In genomic region chr4:8267077-8267476, GRCh38 we compare ENCODE assay signal across 8 cellular contexts. TPM values are rescaled to one million over a fixed set of nuclear protein-coding genes. Genes with fewer than 3 reads are reported as not detected.
A peak's percentile ranks its signal among the peaks of the same experiment; 100 is the strongest.
DNase-seq lines count a peak whose midpoint lies in the region; ATAC-seq and TF ChIP-seq lines count a peak whose summit lies in the region.

No MANE protein-coding gene starts in this region.

- no peak overlapping the region for H2AFZ ChIP-seq in SU-DHL-6 (ENCODE audit: low read depth, low read length, severe bottlenecking)

- TF ChIP-seq CTCF in SU-DHL-6 (IDR thresholded peaks at IDR 0.05; ENCODE audit: insufficient read depth, low read length, poor library complexity, severe bottlenecking): peak; percentile 35
- TF ChIP-seq CTCF in fibroblast of mammary gland (conservative IDR thresholded peaks at IDR 0.05; ENCODE audit: control insufficient read depth, insufficient read depth, low read depth, low read length): peak; percentile 74
- peak; percentile 38 to 79 (median 61) for TF ChIP-seq CTCF in ovary (IDR thresholded peaks at IDR 0.05)

- ATAC-seq in HG02840 (IDR thresholded peaks at IDR 0.05; ENCODE audit: low FRiP score, unreplicated experiment): no peak
- ATAC-seq in GM21737 (IDR thresholded peaks at IDR 0.05; ENCODE audit: unreplicated experiment): no peak

- WGBS in ovary, 3 donors: 11 to 13% (median 12%) methylated on average over 13 of the region's 13 CpGs

- TF ChIP-seq EP300 in ovary (IDR thresholded peaks at IDR 0.05): no peak

- no peak overlapping the region for H3K4me3 ChIP-seq in SU-DHL-6 (ENCODE audit: insufficient read depth, low read length, poor library complexity, severe bottlenecking)
- no peak overlapping the region for H3K4me3 ChIP-seq in fibroblast of mammary gland (ENCODE audit: control insufficient read depth, low read depth, low read length)
- H3K4me3 ChIP-seq in ovary: no peak overlapping the region

- TF ChIP-seq POLR2A in ovary (IDR thresholded peaks at IDR 0.05): no peak

- H3K9me3 ChIP-seq in SU-DHL-6 (ENCODE audit: insufficient read depth, low read length): no peaks in the 10 kb centered on the region
- no peaks in the 10 kb centered on the region for H3K9me3 ChIP-seq in ovary

- DNase-seq in NCI-H2107 (lab: John Stamatoyannopoulos, UW) (peak; percentile 7), NCI-H2107 treated with DMSO at 0.1 percent for 48 hours (lab: John Stamatoyannopoulos, UW; ENCODE audit: unreplicated experiment) (no peak), HPDE6-E6E7 (ENCODE audit: extremely low spot score) (peak; percentile 76), fibroblast of mammary gland (ENCODE audit: low read depth) (peak; percentile 62), ovary (peak; percentile 75 to 88 (median 85))

- H4K20me1 ChIP-seq in SU-DHL-6 (ENCODE audit: low read depth, low read length): no peaks in the 10 kb centered on the region

- no peak overlapping the region for H3K4me2 ChIP-seq in SU-DHL-6 (ENCODE audit: low read depth, low read length, poor library complexity, severe bottlenecking)

- no peak overlapping the region for H3K27ac ChIP-seq in SU-DHL-6 (ENCODE audit: low read depth, low read length)
- peak overlapping the region; percentile 38 to 41 for H3K27ac ChIP-seq in ovary

- H3K27me3 ChIP-seq in SU-DHL-6 (ENCODE audit: low read length) (no peaks in the 10 kb centered on the region), ovary (no peaks in the 10 kb centered on the region)

- intact Hi-C loops in ovary (cut with DNase I): loop anchor here in 3 of 4 donors (1.0 to 10.0 kb wide), 3 partner anchors 22 to 48 kb away; no protein-coding TSS in a partner anchor

- H3K4me1 ChIP-seq in ovary (ENCODE audit: insufficient read depth): peaks cover 18% of the 10 kb centered on the region

- H3K79me2 ChIP-seq in SU-DHL-6 (ENCODE audit: insufficient read depth, low read length): no peaks in the 10 kb centered on the region

- H3K36me3 ChIP-seq in SU-DHL-6 (ENCODE audit: low read length): no peaks in the 10 kb centered on the region
- H3K36me3 ChIP-seq in ovary: no peaks in the 10 kb centered on the region

- no peaks in the 10 kb centered on the region for H3K9me2 ChIP-seq in SU-DHL-6 (replicated peaks; ENCODE audit: insufficient read depth, low read length)

- no peak overlapping the region for H3K9ac ChIP-seq in SU-DHL-6 (ENCODE audit: low read length)

- H3F3A ChIP-seq in SU-DHL-6 (ENCODE audit: insufficient read depth): no peaks in the 10 kb centered on the region

RNA-seq across cellular contexts. Expression of gene HTRA3, which starts 2.5 kb away (rescaled TPM):
- total RNA-seq in ovary: 100 to 1,000 TPM in 1 of 7 donors, 10 to 100 TPM in 6; 36.2 to 160 (median 62.3) TPM
- 100 to 1,000 TPM; 122 to 163 TPM for polyA plus RNA-seq in ovary
